ENCODE assay signal across 1 cellular context in the genomic region with DNA sequence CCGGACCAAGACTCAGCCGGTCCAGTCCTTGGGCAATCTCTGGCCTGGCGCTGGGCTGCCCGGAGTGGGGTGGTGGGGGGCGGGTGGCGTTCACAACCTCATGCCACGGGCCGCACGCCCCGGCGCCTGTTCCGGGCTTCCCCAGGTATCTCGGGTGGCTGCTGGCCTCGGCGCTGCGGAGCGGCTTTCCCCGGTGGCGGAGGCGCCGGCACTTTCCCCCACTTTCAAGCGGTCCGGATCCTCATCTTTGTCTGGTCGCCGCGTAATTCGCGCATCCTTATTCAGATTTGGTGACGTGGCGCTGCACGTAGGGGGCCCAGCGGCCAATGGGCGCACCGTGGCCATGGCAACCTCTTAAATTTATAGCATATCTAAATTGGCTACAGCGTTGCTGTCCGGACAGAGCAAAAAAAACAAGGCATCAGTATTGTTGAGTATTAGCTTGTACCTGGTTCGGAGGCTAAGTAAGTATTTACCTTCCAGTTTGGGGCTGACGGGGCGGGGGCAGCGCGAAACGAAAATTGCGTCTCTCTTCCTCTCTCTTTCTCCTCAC.
TF ChIP-seq lines count a peak whose summit lies in the region.

A gene (minus strand): TSS at position 253 of the 553 bp plus-strand sequence. CDS start 373 bp downstream, outside the sequence.

TF ChIP-seq in WTC11, 78 proteins besides CTCF, POLR2A, EP300 and RAD21 (continued from another document):
- TF ChIP-seq, protein P1, sequence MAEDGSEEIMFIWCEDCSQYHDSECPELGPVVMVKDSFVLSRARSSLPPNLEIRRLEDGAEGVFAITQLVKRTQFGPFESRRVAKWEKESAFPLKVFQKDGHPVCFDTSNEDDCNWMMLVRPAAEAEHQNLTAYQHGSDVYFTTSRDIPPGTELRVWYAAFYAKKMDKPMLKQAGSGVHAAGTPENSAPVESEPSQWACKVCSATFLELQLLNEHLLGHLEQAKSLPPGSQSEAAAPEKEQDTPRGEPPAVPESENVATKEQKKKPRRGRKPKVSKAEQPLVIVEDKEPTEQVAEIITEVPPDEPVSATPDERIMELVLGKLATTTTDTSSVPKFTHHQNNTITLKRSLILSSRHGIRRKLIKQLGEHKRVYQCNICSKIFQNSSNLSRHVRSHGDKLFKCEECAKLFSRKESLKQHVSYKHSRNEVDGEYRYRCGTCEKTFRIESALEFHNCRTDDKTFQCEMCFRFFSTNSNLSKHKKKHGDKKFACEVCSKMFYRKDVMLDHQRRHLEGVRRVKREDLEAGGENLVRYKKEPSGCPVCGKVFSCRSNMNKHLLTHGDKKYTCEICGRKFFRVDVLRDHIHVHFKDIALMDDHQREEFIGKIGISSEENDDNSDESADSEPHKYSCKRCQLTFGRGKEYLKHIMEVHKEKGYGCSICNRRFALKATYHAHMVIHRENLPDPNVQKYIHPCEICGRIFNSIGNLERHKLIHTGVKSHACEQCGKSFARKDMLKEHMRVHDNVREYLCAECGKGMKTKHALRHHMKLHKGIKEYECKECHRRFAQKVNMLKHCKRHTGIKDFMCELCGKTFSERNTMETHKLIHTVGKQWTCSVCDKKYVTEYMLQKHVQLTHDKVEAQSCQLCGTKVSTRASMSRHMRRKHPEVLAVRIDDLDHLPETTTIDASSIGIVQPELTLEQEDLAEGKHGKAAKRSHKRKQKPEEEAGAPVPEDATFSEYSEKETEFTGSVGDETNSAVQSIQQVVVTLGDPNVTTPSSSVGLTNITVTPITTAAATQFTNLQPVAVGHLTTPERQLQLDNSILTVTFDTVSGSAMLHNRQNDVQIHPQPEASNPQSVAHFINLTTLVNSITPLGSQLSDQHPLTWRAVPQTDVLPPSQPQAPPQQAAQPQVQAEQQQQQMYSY (CRISPR knock-in tag; IDR thresholded peaks at IDR 0.05): peak; percentile 77
- peak; percentile 52 for TF ChIP-seq NFYB (CRISPR knock-in tag; conservative IDR thresholded peaks at IDR 0.05; ENCODE audit: low read depth)
- TF ChIP-seq, protein P2, sequence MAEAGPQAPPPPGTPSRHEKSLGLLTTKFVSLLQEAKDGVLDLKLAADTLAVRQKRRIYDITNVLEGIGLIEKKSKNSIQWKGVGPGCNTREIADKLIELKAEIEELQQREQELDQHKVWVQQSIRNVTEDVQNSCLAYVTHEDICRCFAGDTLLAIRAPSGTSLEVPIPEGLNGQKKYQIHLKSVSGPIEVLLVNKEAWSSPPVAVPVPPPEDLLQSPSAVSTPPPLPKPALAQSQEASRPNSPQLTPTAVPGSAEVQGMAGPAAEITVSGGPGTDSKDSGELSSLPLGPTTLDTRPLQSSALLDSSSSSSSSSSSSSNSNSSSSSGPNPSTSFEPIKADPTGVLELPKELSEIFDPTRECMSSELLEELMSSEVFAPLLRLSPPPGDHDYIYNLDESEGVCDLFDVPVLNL (CRISPR knock-in tag; IDR thresholded peaks at IDR 0.05; ENCODE audit: borderline replicate concordance, low read depth): no peak
